In the genomic region with DNA sequence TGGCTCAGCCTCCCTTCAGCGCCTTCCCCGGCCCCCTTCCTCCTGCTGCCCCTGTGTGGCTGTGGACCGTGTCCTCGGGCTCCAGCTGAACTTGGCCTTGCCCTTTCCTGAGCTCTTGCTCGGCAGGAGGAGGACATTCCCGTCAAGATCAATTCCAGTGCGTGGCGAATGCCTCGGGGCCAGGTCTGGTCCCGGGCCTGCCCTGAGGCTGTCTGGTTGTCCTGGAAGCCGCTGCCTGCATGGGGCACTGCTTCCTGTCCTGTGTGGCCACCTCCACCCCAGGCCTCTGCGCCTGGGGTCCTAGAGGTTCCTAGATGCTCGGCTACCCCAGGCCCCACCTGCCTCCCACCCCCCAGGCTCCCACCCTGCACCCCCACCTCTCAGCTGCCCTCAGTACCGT, we compare ENCODE assay signal across 23 cellular contexts.
"Had no signal": no experiment of that assay in that cellular context is flagged by ENCODE, and none has a peak within 500 bp of the region (broad histone marks: within the 10 kb centered on the region; RNA-seq: fewer than 3 reads in every experiment).

No MANE protein-coding gene starts in this region.

- H3K36me3 ChIP-seq: colonic mucosa, esophagus squamous epithelium, heart left ventricle, spleen, tibial nerve had no signal

- DNase-seq: colonic mucosa; dermis blood vessel endothelial cell; esophagus squamous epithelium; foreskin keratinocyte; heart left ventricle; hippocampal formation; left colon; left ventricle myocardium superior; mucosa of descending colon; natural killer cell; psoas muscle; retina; spleen; stimulated activated CD4-positive, alpha-beta T cell treated with anti-CD3 and anti-CD28 coated beads, Interleukin-15, amount 100 ng/mL, for 24 hours; stimulated activated CD4-positive, alpha-beta T cell treated with anti-CD3 and anti-CD28 coated beads, Interleukin-2, amount 100 ng/mL, for 24 hours; stimulated activated CD4-positive, alpha-beta T cell treated with anti-CD3 and anti-CD28 coated beads, Interleukin-4, amount 100 ng/mL, for 4 hours; stimulated activated naive B cell treated with anti-CD40 and anti-IgM and Interleukin-4, amounts not matched to agents 10 μg/mL and 1 μg/mL and 100 μg/mL, for 72 hours; stimulated activated naive CD8-positive, alpha-beta T cell treated with anti-CD3 and anti-CD28 coated beads, Interleukin-15, amount 100 ng/mL, for 72 hours; testis had no signal

- H3K36me3 Mint-ChIP-seq: natural killer cell had no signal

- H3K9me3 ChIP-seq: colonic mucosa, esophagus squamous epithelium, heart left ventricle, mucosa of descending colon, psoas muscle, spleen, testis, tibial nerve had no signal

- ATAC-seq: foreskin keratinocyte; heart left ventricle; left colon; left ventricle myocardium superior; mucosa of descending colon; natural killer cell; psoas muscle; sciatic nerve; stimulated activated naive B cell treated with anti-CD40 and anti-IgM and Interleukin-4, amounts not matched to agents 10 μg/mL and 1 μg/mL and 100 μg/mL, for 72 hours; stimulated activated naive CD8-positive, alpha-beta T cell treated with anti-CD3 and anti-CD28 coated beads, Interleukin-15, amount 100 ng/mL, for 72 hours had no signal

- H3K9ac ChIP-seq: parathyroid adenoma had no signal

- H3K4me3 ChIP-seq: colonic mucosa, esophagus squamous epithelium, heart left ventricle, lung, mucosa of descending colon, psoas muscle, spleen, testis, tibial nerve had no signal

- H3K4me3 Mint-ChIP-seq: natural killer cell; stimulated activated naive B cell treated with anti-CD40 and anti-IgM and Interleukin-4, amounts not matched to agents 10 μg/mL and 1 μg/mL and 100 μg/mL, for 72 hours; stimulated activated naive CD8-positive, alpha-beta T cell treated with anti-CD3 and anti-CD28 coated beads, Interleukin-15, amount 100 ng/mL, for 72 hours had no signal

- H3K27me3 ChIP-seq: colonic mucosa, esophagus squamous epithelium, foreskin keratinocyte, testis, tibial nerve had no signal

- H3K27ac ChIP-seq: colonic mucosa, esophagus squamous epithelium, foreskin keratinocyte, heart left ventricle, parathyroid adenoma, psoas muscle, spleen, testis had no signal

- H3K27ac Mint-ChIP-seq: natural killer cell; stimulated activated naive B cell treated with anti-CD40 and anti-IgM and Interleukin-4, amounts not matched to agents 10 μg/mL and 1 μg/mL and 100 μg/mL, for 72 hours; stimulated activated naive CD8-positive, alpha-beta T cell treated with anti-CD3 and anti-CD28 coated beads, Interleukin-15, amount 100 ng/mL, for 72 hours had no signal

- H3K4me1 ChIP-seq: parathyroid adenoma had no signal

- H3K9me3 Mint-ChIP-seq: natural killer cell; stimulated activated naive B cell treated with anti-CD40 and anti-IgM and Interleukin-4, amounts not matched to agents 10 μg/mL and 1 μg/mL and 100 μg/mL, for 72 hours; stimulated activated naive CD8-positive, alpha-beta T cell treated with anti-CD3 and anti-CD28 coated beads, Interleukin-15, amount 100 ng/mL, for 72 hours had no signal
